In genomic region chr4:135464311-135464710, GRCh38 we compare ENCODE assay signal across 34 cellular contexts.
"Had no signal": no experiment of that assay in that cellular context is flagged by ENCODE, and none has a peak within 500 bp of the region (broad histone marks: within the 10 kb centered on the region; RNA-seq: fewer than 3 reads in every experiment).

No MANE protein-coding gene starts in this region.

- H3K4me3 ChIP-seq: MG63 had no signal

- H3K9me3 ChIP-seq: MG63 had no signal

- DNase-seq: Karpas-422, Kasumi-1, MG63, MM.1S, MV-4-11, NCI-H1048, NCI-H1092, NCI-H1092 treated with DMSO at 0.1 percent for 48 hours, NCI-H1105, NCI-H1105 treated with DMSO at 0.1 percent for 48 hours, NCI-H1417, NCI-H1417 treated with DMSO at 0.1 percent for 48 hours, NCI-H1436, NCI-H1436 treated with DMSO at 0.1 percent for 48 hours, NCI-H146, NCI-H1694, NCI-H1694 treated with DMSO at 0.1 percent for 48 hours, NCI-H187, NCI-H187 treated with DMSO at 0.1 percent for 48 hours, NCI-H1930, NCI-H2029, NCI-H2029 treated with DMSO at 0.1 percent for 48 hours, NCI-H2081, NCI-H2081 treated with DMSO at 0.1 percent for 48 hours, NCI-H2107, NCI-H2171, NCI-H2171 treated with DMSO at 0.1 percent for 48 hours, NCI-H2227 treated with DMSO at 0.1 percent for 48 hours, NCI-H226, NCI-H345, NCI-H446, NCI-H446 treated with DMSO at 0.1 percent for 48 hours, NCI-H510A, NCI-H510A treated with DMSO at 0.1 percent for 48 hours had no signal

- H3K27me3 ChIP-seq: MG63 had no signal

- H3K36me3 ChIP-seq: MG63 had no signal
